In genomic region chr7:33674804-33675411, GRCh38 we compare ENCODE assay signal across 33 cellular contexts.
A peak's percentile ranks its signal among the peaks of the same experiment; 100 is the strongest.
DNase-seq lines count a peak whose midpoint lies in the region; ATAC-seq and TF ChIP-seq lines count a peak whose summit lies in the region.
"Had no signal": no experiment of that assay in that cellular context is flagged by ENCODE, and none has a peak within 500 bp of the region (broad histone marks: within the 10 kb centered on the region; RNA-seq: fewer than 3 reads in every experiment).

No MANE protein-coding gene starts in this region.

- H3K18ac ChIP-seq in mesendoderm (ENCODE audit: low read length): peak overlapping the region; percentile 13

- H3K4me3 Mint-ChIP-seq in WTC11: no peak overlapping the region
- H3K4me3 Mint-ChIP-seq in MCF 10A (ENCODE audit: unreplicated experiment): no peak overlapping the region
- no peak overlapping the region for H3K4me3 Mint-ChIP-seq in activated naive CD4-positive, alpha-beta T cell treated with anti-CD3 and anti-CD28 coated beads, Interleukin-2, amount 10 ng/mL, durations not matched to agents 7 days and 5 days
- H3K4me3 Mint-ChIP-seq: memory B cell; neural crest cell; stimulated activated naive CD8-positive, alpha-beta T cell treated with anti-CD3 and anti-CD28 coated beads, Interleukin-15, amount 100 ng/mL, for 72 hours had no signal

- H3K9me3 Mint-ChIP-seq in WTC11 (peaks cover 11% of the 10 kb centered on the region), MCF 10A (ENCODE audit: unreplicated experiment) (no peaks in the 10 kb centered on the region)
- H3K9me3 Mint-ChIP-seq in activated naive CD4-positive, alpha-beta T cell treated with anti-CD3 and anti-CD28 coated beads, Interleukin-2, amount 10 ng/mL, durations not matched to agents 7 days and 5 days: no peaks in the 10 kb centered on the region

- no peaks in the 10 kb centered on the region for H3K4me1 ChIP-seq in mesendoderm (ENCODE audit: control insufficient read depth, low read depth, low read length)
- H3K4me1 ChIP-seq: breast epithelium, uterus had no signal

- no peaks in the 10 kb centered on the region for H3K36me3 ChIP-seq in mesendoderm (ENCODE audit: control insufficient read depth, insufficient read depth, low read length)
- H3K36me3 ChIP-seq: breast epithelium, MG63, thoracic aorta, uterus had no signal

- no peaks in the 10 kb centered on the region for H3K79me2 ChIP-seq in mesendoderm (ENCODE audit: control insufficient read depth, insufficient read depth, low read length)

- no peak overlapping the region for H3K56ac ChIP-seq in mesendoderm (ENCODE audit: low read length)

- no peak overlapping the region for H4K8ac ChIP-seq in mesendoderm (ENCODE audit: low read depth, low read length)

- peaks cover 32% of the 10 kb centered on the region for H3K4me1 Mint-ChIP-seq in WTC11
- peaks cover 8% of the 10 kb centered on the region for H3K4me1 Mint-ChIP-seq in MCF 10A (ENCODE audit: insufficient read depth, unreplicated experiment)
- H3K4me1 Mint-ChIP-seq in activated naive CD4-positive, alpha-beta T cell treated with anti-CD3 and anti-CD28 coated beads, Interleukin-2, amount 10 ng/mL, durations not matched to agents 7 days and 5 days: no peaks in the 10 kb centered on the region
- H3K4me1 Mint-ChIP-seq: stimulated activated naive CD8-positive, alpha-beta T cell treated with anti-CD3 and anti-CD28 coated beads, Interleukin-15, amount 100 ng/mL, for 72 hours had no signal

- H3K36me3 Mint-ChIP-seq in WTC11 (peaks cover 10% of the 10 kb centered on the region; the same call in 1 of the 2 replicates), MCF 10A (ENCODE audit: insufficient read depth, unreplicated experiment) (no peaks in the 10 kb centered on the region)
- H3K36me3 Mint-ChIP-seq in activated naive CD4-positive, alpha-beta T cell treated with anti-CD3 and anti-CD28 coated beads, Interleukin-2, amount 10 ng/mL, durations not matched to agents 7 days and 5 days: no peaks in the 10 kb centered on the region

- peak overlapping the region; percentile 61 for H2BK120ac ChIP-seq in mesendoderm (ENCODE audit: low read depth, low read length)

- H2BK15ac ChIP-seq in mesendoderm (replicated peaks; ENCODE audit: low read depth): no peak overlapping the region

- no peak overlapping the region for H3K4me3 ChIP-seq in mesendoderm (ENCODE audit: low read length)
- H3K4me3 ChIP-seq: A549, breast epithelium, MG63, thoracic aorta, uterus had no signal

- H3K23ac ChIP-seq in mesendoderm (ENCODE audit: low read length): no peak overlapping the region

- peak; percentile 34 for ATAC-seq in HG02610 (IDR thresholded peaks at IDR 0.05; ENCODE audit: unreplicated experiment)
- ATAC-seq in WTC11: peak; percentile 72
- ATAC-seq in GM21786 (IDR thresholded peaks at IDR 0.05; ENCODE audit: unreplicated experiment): no peak
- ATAC-seq: A549; activated naive CD4-positive, alpha-beta T cell treated with anti-CD3 and anti-CD28 coated beads, Interleukin-2, amount 50 U/mL, for 72 hours; left lobe of liver; right cardiac atrium; stimulated activated naive CD8-positive, alpha-beta T cell treated with anti-CD3 and anti-CD28 coated beads, Interleukin-15, amount 100 ng/mL, for 72 hours had no signal

- H3K4ac ChIP-seq in mesendoderm (ENCODE audit: low read depth, low read length): no peak overlapping the region

- H3K27me3 Mint-ChIP-seq in WTC11 (ENCODE audit: low read depth): no peaks in the 10 kb centered on the region
- H3K27me3 Mint-ChIP-seq in MCF 10A (ENCODE audit: insufficient read depth, unreplicated experiment): no peaks in the 10 kb centered on the region
- H3K27me3 Mint-ChIP-seq in activated naive CD4-positive, alpha-beta T cell treated with anti-CD3 and anti-CD28 coated beads, Interleukin-2, amount 10 ng/mL, durations not matched to agents 7 days and 5 days: no peaks in the 10 kb centered on the region
- H3K27me3 Mint-ChIP-seq: stimulated activated naive CD8-positive, alpha-beta T cell treated with anti-CD3 and anti-CD28 coated beads, Interleukin-15, amount 100 ng/mL, for 72 hours had no signal

- POLR2A ChIA-PET in WTC11 (lab: Charles Lee): no interaction called here
- POLR2A ChIA-PET in MCF 10A (lab: Yijun Ruan, JAX): no interaction called here

- H3K27ac Mint-ChIP-seq in WTC11 (peak overlapping the region; percentile 58), MCF 10A (ENCODE audit: low read depth, unreplicated experiment) (no peak overlapping the region)
- H3K27ac Mint-ChIP-seq in activated naive CD4-positive, alpha-beta T cell treated with anti-CD3 and anti-CD28 coated beads, Interleukin-2, amount 10 ng/mL, durations not matched to agents 7 days and 5 days: no peak overlapping the region
- H3K27ac Mint-ChIP-seq: activated naive CD4-positive, alpha-beta T cell treated with anti-CD3 and anti-CD28 coated beads, Interleukin-2, amount 50 U/mL, for 72 hours; memory B cell; stimulated activated naive CD8-positive, alpha-beta T cell treated with anti-CD3 and anti-CD28 coated beads, Interleukin-15, amount 100 ng/mL, for 72 hours had no signal

- WGBS in mesendoderm (ENCODE audit: extremely low coverage, insufficient coverage, low lambda C conversion rate): no CpG with 5 or more reads among the region's 4 CpGs

- H3K27me3 ChIP-seq in mesendoderm (ENCODE audit: insufficient read depth, low read length, poor library complexity): no peaks in the 10 kb centered on the region
- H3K27me3 ChIP-seq: breast epithelium, MG63, uterus had no signal

- CTCF ChIA-PET in WTC11 (lab: Charles Lee): interaction anchor here (0.8 to 3.5 kb wide), 9 partner anchors 8 to 432 kb away, joined by 3 to 22 read pairs (median 5); no protein-coding TSS in a partner anchor
- CTCF ChIA-PET in MCF 10A (lab: Yijun Ruan, JAX): interaction anchor here (0.5 to 0.9 kb wide), 3 partner anchors 11 to 46 kb away, joined by 3 to 4 read pairs (median 3); no protein-coding TSS in a partner anchor
- CTCF ChIA-PET in activated naive CD4-positive, alpha-beta T cell treated with anti-CD3 and anti-CD28 coated beads, Interleukin-2, amount 10 ng/mL, durations not matched to agents 7 days and 5 days (lab: Charles Lee): no interaction called here

- BruUV-seq in MCF 10A (replicated peaks; lab: Mats Ljungman, UMichigan): no TSS peak

- DNase-seq in GM13977 (ENCODE audit: low spot score) (peak; percentile 6), WTC11 (ENCODE audit: low spot score) (no peak), mesendoderm (no peak), MCF 10A (ENCODE audit: unreplicated experiment) (no peak), NCI-H748 (lab: John Stamatoyannopoulos, UW; ENCODE audit: unreplicated experiment) (no peak)
- no peak for DNase-seq in activated naive CD4-positive, alpha-beta T cell treated with anti-CD3 and anti-CD28 coated beads, Interleukin-2, amount 10 ng/mL, durations not matched to agents 7 days and 5 days
- DNase-seq: activated CD4-positive, alpha-beta T cell treated with anti-CD3 and anti-CD28 coated beads for 48 hours; activated T-cell treated with anti-CD3 and anti-CD28 coated beads for 4 hours; amygdala; DND-41; KG1; MG63; NCI-H1105 treated with DMSO at 0.1 percent for 48 hours; NCI-H2029; NCI-H526 treated with DMSO at 0.1 percent for 48 hours; right cardiac atrium; stimulated activated CD4-positive, alpha-beta T cell treated with anti-CD3 and anti-CD28 coated beads, Interleukin-2, amount 100 ng/mL, for 24 hours; stimulated activated naive CD8-positive, alpha-beta T cell treated with anti-CD3 and anti-CD28 coated beads, Interleukin-15, amount 100 ng/mL, for 72 hours; SW 1271; T-helper 9 cell; uterus had no signal

- intact Hi-C loops in MCF 10A (cut with micrococcal nuclease): no loop called here

- H2BK5ac ChIP-seq in mesendoderm (ENCODE audit: low read length): no peak overlapping the region

- H3K4me2 ChIP-seq in mesendoderm (ENCODE audit: low read length): no peak overlapping the region
- H3K4me2 ChIP-seq: A549 had no signal

- H3K9ac ChIP-seq in mesendoderm (ENCODE audit: low read length): no peak overlapping the region

- no peak overlapping the region for H3K27ac ChIP-seq in mesendoderm (ENCODE audit: low read depth, low read length)
- H3K27ac ChIP-seq: A549, breast epithelium, epithelial cell of prostate, HL-60, thoracic aorta, uterus, VCaP had no signal

- no peak overlapping the region for H2AK5ac ChIP-seq in mesendoderm (ENCODE audit: low read length)

- no peak for TF ChIP-seq CTCF in GM13977 (IDR thresholded peaks at IDR 0.05; ENCODE audit: extremely low read depth, insufficient read depth, missing control alignments)
- no peak for TF ChIP-seq CTCF in WTC11 (IDR thresholded peaks at IDR 0.05)
- no peak for TF ChIP-seq CTCF in MCF 10A (IDR thresholded peaks at IDR 0.05; ENCODE audit: unreplicated experiment)

- no peaks in the 10 kb centered on the region for H3K79me1 ChIP-seq in mesendoderm (ENCODE audit: low read length)

- H4K5ac ChIP-seq in mesendoderm (ENCODE audit: low read length): no peak overlapping the region

- in situ Hi-C loops in GM13977 (cut with MboI; ENCODE audit: low pct_unique_long_range_greater_than_20kb, low sequenced_read_pairs, unreplicated experiment): no loop called here

TF ChIP-seq in WTC11, 78 proteins besides CTCF, POLR2A, EP300 and RAD21:
- no peak for TF ChIP-seq AR (CRISPR knock-in tag; IDR thresholded peaks at IDR 0.05)
- TF ChIP-seq IRF2 (CRISPR knock-in tag; IDR thresholded peaks at IDR 0.05; ENCODE audit: borderline replicate concordance, low read depth): no peak
